Comparison of ENCODE assay signal across 23 cellular contexts in genomic region chr12:120043421-120043820, GRCh38. TPM values are rescaled to one million over a fixed set of nuclear protein-coding genes. Genes with fewer than 3 reads are reported as not detected.
"Had no signal": no experiment of that assay in that cellular context is flagged by ENCODE, and none has a peak within 500 bp of the region (broad histone marks: within the 10 kb centered on the region; RNA-seq: fewer than 3 reads in every experiment).

No MANE protein-coding gene starts in this region.

- H3K4me3 Mint-ChIP-seq: activated CD8-positive, alpha-beta T cell treated with anti-CD3 and anti-CD28 coated beads, Interleukin-2, amount 10 ng/mL, durations not matched to agents 7 days and 5 days; activated naive CD8-positive, alpha-beta T cell treated with anti-CD3 and anti-CD28 coated beads, Interleukin-2, amount 50 U/mL, for 24 hours; activated T-helper 1 cell treated with anti-CD3 and anti-CD28 coated beads, Interleukin-12 subunit alpha, Interleukin-12 subunit beta, Interleukin-2, Interleukin-4 antibody, amounts not matched to agents 30 ng/mL and 10 ng/mL and 1 ng/mL, durations not matched to agents 14 hours and 24 hours and 36 hours; endodermal cell; naive thymus-derived CD4-positive, alpha-beta T cell; neural crest cell; stimulated activated effector memory CD8-positive, alpha-beta T cell treated with anti-CD3 and anti-CD28 coated beads, Interleukin-12 subunit alpha, Interleukin-12 subunit beta, amount 100 ng/mL, for 72 hours; stimulated activated naive CD8-positive, alpha-beta T cell treated with anti-CD3 and anti-CD28 coated beads, Interleukin-15, amount 100 ng/mL, for 72 hours had no signal

- H3K4me3 ChIP-seq: cardiac muscle cell, heart right ventricle, left lung, tibial nerve had no signal

- H3K9me3 ChIP-seq: left lung, tibial nerve had no signal

- H3K27ac ChIP-seq: cardiac muscle cell, heart right ventricle, left lung, tibial nerve had no signal

- H3K36me3 ChIP-seq: cardiac muscle cell, heart right ventricle, left lung, tibial nerve had no signal

- H3K27me3 Mint-ChIP-seq: activated naive CD8-positive, alpha-beta T cell treated with anti-CD3 and anti-CD28 coated beads, Interleukin-2, amount 50 U/mL, for 24 hours; naive thymus-derived CD4-positive, alpha-beta T cell; stimulated activated naive CD8-positive, alpha-beta T cell treated with anti-CD3 and anti-CD28 coated beads, Interleukin-15, amount 100 ng/mL, for 72 hours had no signal

- ATAC-seq: activated CD8-positive, alpha-beta T cell treated with anti-CD3 and anti-CD28 coated beads, Interleukin-2, amount 10 ng/mL, durations not matched to agents 7 days and 5 days; activated naive CD8-positive, alpha-beta T cell treated with anti-CD3 and anti-CD28 coated beads, Interleukin-2, amount 50 U/mL, for 24 hours; heart right ventricle; left lung; naive thymus-derived CD4-positive, alpha-beta T cell; sciatic nerve; stimulated activated effector memory CD8-positive, alpha-beta T cell treated with anti-CD3 and anti-CD28 coated beads, Interleukin-12 subunit alpha, Interleukin-12 subunit beta, amount 100 ng/mL, for 72 hours; stimulated activated naive CD8-positive, alpha-beta T cell treated with anti-CD3 and anti-CD28 coated beads, Interleukin-15, amount 100 ng/mL, for 72 hours had no signal

- H3K27ac Mint-ChIP-seq: activated CD8-positive, alpha-beta T cell treated with anti-CD3 and anti-CD28 coated beads, Interleukin-2, amount 10 ng/mL, durations not matched to agents 7 days and 5 days; activated naive CD8-positive, alpha-beta T cell treated with anti-CD3 and anti-CD28 coated beads, Interleukin-2, amount 50 U/mL, for 24 hours; activated T-helper 1 cell treated with anti-CD3 and anti-CD28 coated beads, Interleukin-12 subunit alpha, Interleukin-12 subunit beta, Interleukin-2, Interleukin-4 antibody, amounts not matched to agents 30 ng/mL and 10 ng/mL and 1 ng/mL, durations not matched to agents 14 hours and 24 hours and 36 hours; endodermal cell; stimulated activated effector memory CD8-positive, alpha-beta T cell treated with anti-CD3 and anti-CD28 coated beads, Interleukin-12 subunit alpha, Interleukin-12 subunit beta, amount 100 ng/mL, for 72 hours; stimulated activated naive CD8-positive, alpha-beta T cell treated with anti-CD3 and anti-CD28 coated beads, Interleukin-15, amount 100 ng/mL, for 72 hours had no signal

- DNase-seq: activated CD4-positive, alpha-beta T cell treated with anti-CD3 and anti-CD28 coated beads for 1 hour; activated CD4-positive, alpha-beta T cell treated with anti-CD3 and anti-CD28 coated beads, Interleukin-2, amount 50 U/mL, for 1 hour; activated CD8-positive, alpha-beta T cell treated with anti-CD3 and anti-CD28 coated beads, Interleukin-2, amount 10 ng/mL, durations not matched to agents 7 days and 5 days; activated gamma-delta T cell; activated naive CD4-positive, alpha-beta T cell treated with anti-CD3 and anti-CD28 coated beads, Interleukin-2, amount 50 U/mL, for 16 hours; activated naive CD8-positive, alpha-beta T cell treated with anti-CD3 and anti-CD28 coated beads, Interleukin-2, amount 50 U/mL, for 24 hours; cortex of kidney; endodermal cell; foreskin fibroblast; heart right ventricle; kidney; left lung; naive thymus-derived CD4-positive, alpha-beta T cell; small intestine; stimulated activated CD4-positive, alpha-beta T cell treated with anti-CD3 and anti-CD28 coated beads, Interleukin-2, amount 100 ng/mL, for 24 hours; stimulated activated naive CD8-positive, alpha-beta T cell treated with anti-CD3 and anti-CD28 coated beads, Interleukin-15, amount 100 ng/mL, for 72 hours had no signal

- H3K27me3 ChIP-seq: cardiac muscle cell, left lung, tibial nerve had no signal

- H3K4me1 ChIP-seq: heart right ventricle, left lung had no signal

RNA-seq across cellular contexts. Expression of gene BICDL1, which starts 54.4 kb away (rescaled TPM):
- total RNA-seq: fibroblast of lung had no signal
